In genomic region chr14:91835920-91836843, GRCh38 we compare ENCODE assay signal across 8 cellular contexts. TPM values are rescaled to one million over a fixed set of nuclear protein-coding genes. Genes with fewer than 3 reads are reported as not detected.
DNase-seq lines count a peak whose midpoint lies in the region; ATAC-seq, FAIRE-seq and TF ChIP-seq lines count a peak whose summit lies in the region.

No MANE protein-coding gene starts in this region.

- FAIRE-seq in GM18507 (lab: Jason Lieb, UNC): peak; percentile 42

- DNase-seq in GM18507 (ENCODE audit: extremely low spot score, insufficient read length, low read depth) (peak; percentile 25), NCI-H82 (lab: John Stamatoyannopoulos, UW) (peak; percentile 75), globus pallidus (ENCODE audit: low spot score) (peak; percentile 3), prostate gland (ENCODE audit: low spot score) (peak; percentile 95)
- DNase-seq in activated T-cell treated with anti-CD3 and anti-CD28 coated beads, Interleukin-2, amount 50 U/mL, for 72 hours: peak; percentile 85 to 93

- H3K27me3 Mint-ChIP-seq in activated T-cell treated with anti-CD3 and anti-CD28 coated beads, Interleukin-2, amount 50 U/mL, for 72 hours (ENCODE audit: low read depth): no peaks in the 10 kb centered on the region

- intact Hi-C loops in prostate gland (cut with DNase I): no loop called here

- H3K4me1 Mint-ChIP-seq in activated T-cell treated with anti-CD3 and anti-CD28 coated beads, Interleukin-2, amount 50 U/mL, for 72 hours (ENCODE audit: low read depth): peaks cover 50% of the 10 kb centered on the region

- peak in 1 of 4 experiments; percentile 9 for TF ChIP-seq CTCF in prostate gland (IDR thresholded peaks at IDR 0.05)

- H3K36me3 ChIP-seq in prostate gland (no peaks in the 10 kb centered on the region), urinary bladder (ENCODE audit: insufficient read depth) (no peaks in the 10 kb centered on the region)

- H3K4me3 Mint-ChIP-seq in activated T-cell treated with anti-CD3 and anti-CD28 coated beads, Interleukin-2, amount 50 U/mL, for 72 hours: peak overlapping the region; percentile 94 to 98

- H3K4me1 ChIP-seq in prostate gland (replicated peaks) (peaks cover 2% of the 10 kb centered on the region), urinary bladder (ENCODE audit: insufficient read depth) (no peaks in the 10 kb centered on the region)

- WGBS in prostate gland: 1% methylated on average over 82 of the region's 84 CpGs
- 2% methylated on average over 84 of the region's 84 CpGs for WGBS in urinary bladder

- no peaks in the 10 kb centered on the region for H3K27me3 ChIP-seq in prostate gland (replicated peaks; ENCODE audit: insufficient read depth)

- H3K9me3 ChIP-seq in prostate gland: no peaks in the 10 kb centered on the region

- ATAC-seq in HG03066 (IDR thresholded peaks at IDR 0.05; ENCODE audit: low read depth, unreplicated experiment): peak; percentile 51
- peak; percentile 94 to 95 for ATAC-seq in activated T-cell treated with anti-CD3 and anti-CD28 coated beads, Interleukin-2, amount 50 U/mL, for 72 hours (replicated peaks in 1 of 2)
- no peak for ATAC-seq in HG03469 (IDR thresholded peaks at IDR 0.05; ENCODE audit: unreplicated experiment)

- H3K4me3 ChIP-seq in prostate gland (peak overlapping the region; percentile 55 to 87), urinary bladder (ENCODE audit: low read depth, low read length) (peak overlapping the region; percentile 75)

- H3K27ac ChIP-seq in prostate gland: peak overlapping the region; percentile 88 to 93
- peak overlapping the region; percentile 90 for H3K27ac ChIP-seq in urinary bladder (ENCODE audit: low read depth)

- TF ChIP-seq POLR2A in prostate gland (IDR thresholded peaks at IDR 0.05): peak; percentile 71

- peaks cover 0 to 3% of the 10 kb centered on the region in 2 donors for H3K9me3 Mint-ChIP-seq in activated T-cell treated with anti-CD3 and anti-CD28 coated beads, Interleukin-2, amount 50 U/mL, for 72 hours

- H3K36me3 Mint-ChIP-seq in activated T-cell treated with anti-CD3 and anti-CD28 coated beads, Interleukin-2, amount 50 U/mL, for 72 hours (ENCODE audit: insufficient read depth in 2 of 2): no peaks in the 10 kb centered on the region

- peak overlapping the region; percentile 88 for H3K27ac Mint-ChIP-seq in activated T-cell treated with anti-CD3 and anti-CD28 coated beads, Interleukin-2, amount 50 U/mL, for 72 hours

RNA-seq across cellular contexts. Expression of gene TC2N, which starts 31.2 kb away (rescaled TPM):
- 10 to 100 TPM; 38.1 to 55.4 TPM for total RNA-seq in activated T-cell treated with anti-CD3 and anti-CD28 coated beads, Interleukin-2, amount 50 U/mL, for 72 hours
- total RNA-seq in prostate gland: 10 to 100 TPM; 37.2 to 75.8 TPM
- 46.8 TPM for total RNA-seq in urinary bladder
- 9.8 TPM for polyA plus RNA-seq in urinary bladder

Comparison
In these comparisons a context has a peak if more than half of its experiments do, and no peak if none do; other contexts are left out.
1. DNase-seq: peak in every context shown above with its lines; median percentile 95 in prostate gland; 89 in activated T-cell treated with anti-CD3 and anti-CD28 coated beads, Interleukin-2, amount 50 U/mL, for 72 hours; 75 in NCI-H82; 25 in GM18507; 3 in globus pallidus.